ENCODE assay signal across 32 cellular contexts in genomic region chr2:198059800-198060199, GRCh38.
"Had no signal": no experiment of that assay in that cellular context is flagged by ENCODE, and none has a peak within 500 bp of the region (broad histone marks: within the 10 kb centered on the region; RNA-seq: fewer than 3 reads in every experiment).

No MANE protein-coding gene starts in this region.

- DNase-seq: activated CD4-positive, alpha-beta T cell treated with anti-CD3 and anti-CD28 coated beads for 36 hours; activated CD4-positive, alpha-beta T cell treated with anti-CD3 and anti-CD28 coated beads, Interleukin-2, amount 10 ng/mL, durations not matched to agents 7 days and 5 days; activated CD4-positive, alpha-beta T cell treated with anti-CD3 and anti-CD28 coated beads, Interleukin-2, amount 50 U/mL, for 48 hours; activated CD8-positive, alpha-beta T cell treated with anti-CD3 and anti-CD28 coated beads, Interleukin-2, amount 10 ng/mL, durations not matched to agents 7 days and 5 days; activated naive CD4-positive, alpha-beta T cell treated with anti-CD3 and anti-CD28 coated beads, Interleukin-2, amount 10 ng/mL, durations not matched to agents 7 days and 5 days; activated naive CD8-positive, alpha-beta T cell treated with anti-CD3 and anti-CD28 coated beads, Interleukin-2, amount 50 U/mL, for 24 hours; activated T-cell treated with anti-CD3 and anti-CD28 coated beads, Interleukin-2, amount 50 U/mL, for 24 hours; anterior cingulate cortex; Kasumi-1; KG1; MG63; NCI-H1048; NCI-H1105 treated with DMSO at 0.1 percent for 48 hours; NCI-H1436; NCI-H1694 treated with DMSO at 0.1 percent for 48 hours; NCI-H2029; NCI-H2107; NCI-H2171; NCI-H510A; NCI-H526; NCI-H748 treated with DMSO at 0.1 percent for 48 hours; NK-92 treated with Interleukin-12 subunit alpha and Interleukin-12 subunit beta, amount 100 ng/mL, for 24 hours; SHP77 treated with DMSO at 0.1 percent for 48 hours; SK-N-SH had no signal

- H3K9me2 ChIP-seq: SK-N-SH had no signal

- H3K4me1 ChIP-seq: SJSA1 had no signal

- H3K9ac ChIP-seq: SK-N-SH had no signal

- H3K4me3 ChIP-seq: MG63, SJSA1 had no signal

- H3K4me2 ChIP-seq: SK-N-SH had no signal

- H3K36me3 Mint-ChIP-seq: activated naive CD4-positive, alpha-beta T cell treated with anti-CD3 and anti-CD28 coated beads, Interleukin-2, amount 10 ng/mL, durations not matched to agents 7 days and 5 days; brain had no signal

- ATAC-seq: activated CD4-positive, alpha-beta T cell treated with anti-CD3 and anti-CD28 coated beads for 36 hours; activated CD4-positive, CD25-positive, alpha-beta regulatory T cell treated with anti-CD3 and anti-CD28 coated beads, Interleukin-2, amount 50 U/mL, for 24 hours; activated CD8-positive, alpha-beta T cell treated with anti-CD3 and anti-CD28 coated beads, Interleukin-2, amount 10 ng/mL, durations not matched to agents 7 days and 5 days; activated naive CD8-positive, alpha-beta T cell treated with anti-CD3 and anti-CD28 coated beads, Interleukin-2, amount 50 U/mL, for 24 hours had no signal

- H3K4me1 Mint-ChIP-seq: activated CD4-positive, alpha-beta T cell treated with anti-CD3 and anti-CD28 coated beads, Interleukin-2, amount 10 ng/mL, durations not matched to agents 7 days and 5 days; activated naive CD4-positive, alpha-beta T cell treated with anti-CD3 and anti-CD28 coated beads, Interleukin-2, amount 10 ng/mL, durations not matched to agents 7 days and 5 days; central memory CD8-positive, alpha-beta T cell had no signal

- H3K4me3 Mint-ChIP-seq: activated CD4-positive, alpha-beta T cell treated with anti-CD3 and anti-CD28 coated beads for 36 hours; activated CD4-positive, alpha-beta T cell treated with anti-CD3 and anti-CD28 coated beads, Interleukin-2, amount 10 ng/mL, durations not matched to agents 7 days and 5 days; activated CD8-positive, alpha-beta T cell treated with anti-CD3 and anti-CD28 coated beads, Interleukin-2, amount 10 ng/mL, durations not matched to agents 7 days and 5 days; activated naive CD4-positive, alpha-beta T cell treated with anti-CD3 and anti-CD28 coated beads, Interleukin-2, amount 10 ng/mL, durations not matched to agents 7 days and 5 days; activated naive CD8-positive, alpha-beta T cell; activated naive CD8-positive, alpha-beta T cell treated with anti-CD3 and anti-CD28 coated beads, Interleukin-2, amount 50 U/mL, for 24 hours; activated T-cell treated with anti-CD3 and anti-CD28 coated beads, Interleukin-2, amount 50 U/mL, for 24 hours; brain; central memory CD8-positive, alpha-beta T cell; T-helper 1 cell treated with Interleukin-12 subunit alpha and Interleukin-12 subunit beta and Interleukin-4 antibody, amounts not matched to agents 30 μg/mL and 1 μg/mL, for 36 hours; T-helper 2 cell treated with Interferon-gamma antibody and Interleukin-4, amounts not matched to agents 5 μg/mL and 100 μg/mL, for 36 hours had no signal

- H3K9me3 ChIP-seq: MG63, SJSA1, SK-N-SH had no signal

- H3K27ac Mint-ChIP-seq: activated CD4-positive, alpha-beta T cell treated with anti-CD3 and anti-CD28 coated beads for 36 hours; activated CD4-positive, alpha-beta T cell treated with anti-CD3 and anti-CD28 coated beads, Interleukin-2, amount 10 ng/mL, durations not matched to agents 7 days and 5 days; activated CD8-positive, alpha-beta T cell treated with anti-CD3 and anti-CD28 coated beads, Interleukin-2, amount 10 ng/mL, durations not matched to agents 7 days and 5 days; activated naive CD4-positive, alpha-beta T cell treated with anti-CD3 and anti-CD28 coated beads, Interleukin-2, amount 10 ng/mL, durations not matched to agents 7 days and 5 days; activated naive CD8-positive, alpha-beta T cell; activated naive CD8-positive, alpha-beta T cell treated with anti-CD3 and anti-CD28 coated beads, Interleukin-2, amount 50 U/mL, for 24 hours; activated T-cell treated with anti-CD3 and anti-CD28 coated beads, Interleukin-2, amount 50 U/mL, for 24 hours; activated T-helper 2 cell treated with anti-CD3 and anti-CD28 coated beads, Interferon-gamma antibody, Interleukin-2, Interleukin-4, amounts not matched to agents 10 μg/mL and 5 μg/mL and 100 μg/mL, durations not matched to agents 14 hours and 24 hours and 36 hours; brain; T-helper 1 cell treated with Interleukin-12 subunit alpha and Interleukin-12 subunit beta and Interleukin-4 antibody, amounts not matched to agents 30 μg/mL and 1 μg/mL, for 36 hours; T-helper 2 cell treated with Interferon-gamma antibody and Interleukin-4, amounts not matched to agents 5 μg/mL and 100 μg/mL, for 36 hours had no signal

- H3K9me3 Mint-ChIP-seq: activated CD4-positive, alpha-beta T cell treated with anti-CD3 and anti-CD28 coated beads, Interleukin-2, amount 10 ng/mL, durations not matched to agents 7 days and 5 days; activated naive CD4-positive, alpha-beta T cell treated with anti-CD3 and anti-CD28 coated beads, Interleukin-2, amount 10 ng/mL, durations not matched to agents 7 days and 5 days; activated naive CD8-positive, alpha-beta T cell treated with anti-CD3 and anti-CD28 coated beads, Interleukin-2, amount 50 U/mL, for 24 hours; activated T-cell treated with anti-CD3 and anti-CD28 coated beads, Interleukin-2, amount 50 U/mL, for 24 hours; activated T-helper 2 cell treated with anti-CD3 and anti-CD28 coated beads, Interferon-gamma antibody, Interleukin-2, Interleukin-4, amounts not matched to agents 10 μg/mL and 5 μg/mL and 100 μg/mL, durations not matched to agents 14 hours and 24 hours and 36 hours; brain; central memory CD8-positive, alpha-beta T cell; T-helper 1 cell treated with Interleukin-12 subunit alpha and Interleukin-12 subunit beta and Interleukin-4 antibody, amounts not matched to agents 30 μg/mL and 1 μg/mL, for 36 hours; T-helper 2 cell treated with Interferon-gamma antibody and Interleukin-4, amounts not matched to agents 5 μg/mL and 100 μg/mL, for 36 hours had no signal

- H3K27ac ChIP-seq: SJSA1 had no signal

- H3K27me3 Mint-ChIP-seq: activated CD4-positive, alpha-beta T cell treated with anti-CD3 and anti-CD28 coated beads for 36 hours; activated CD4-positive, alpha-beta T cell treated with anti-CD3 and anti-CD28 coated beads, Interleukin-2, amount 10 ng/mL, durations not matched to agents 7 days and 5 days; activated naive CD4-positive, alpha-beta T cell treated with anti-CD3 and anti-CD28 coated beads, Interleukin-2, amount 10 ng/mL, durations not matched to agents 7 days and 5 days; activated naive CD8-positive, alpha-beta T cell; activated naive CD8-positive, alpha-beta T cell treated with anti-CD3 and anti-CD28 coated beads, Interleukin-2, amount 50 U/mL, for 24 hours; activated T-cell treated with anti-CD3 and anti-CD28 coated beads, Interleukin-2, amount 50 U/mL, for 24 hours; brain; central memory CD8-positive, alpha-beta T cell had no signal

- H3K36me3 ChIP-seq: MG63, SJSA1 had no signal
